ENCODE assay signal across 8 cellular contexts in the genomic region with DNA sequence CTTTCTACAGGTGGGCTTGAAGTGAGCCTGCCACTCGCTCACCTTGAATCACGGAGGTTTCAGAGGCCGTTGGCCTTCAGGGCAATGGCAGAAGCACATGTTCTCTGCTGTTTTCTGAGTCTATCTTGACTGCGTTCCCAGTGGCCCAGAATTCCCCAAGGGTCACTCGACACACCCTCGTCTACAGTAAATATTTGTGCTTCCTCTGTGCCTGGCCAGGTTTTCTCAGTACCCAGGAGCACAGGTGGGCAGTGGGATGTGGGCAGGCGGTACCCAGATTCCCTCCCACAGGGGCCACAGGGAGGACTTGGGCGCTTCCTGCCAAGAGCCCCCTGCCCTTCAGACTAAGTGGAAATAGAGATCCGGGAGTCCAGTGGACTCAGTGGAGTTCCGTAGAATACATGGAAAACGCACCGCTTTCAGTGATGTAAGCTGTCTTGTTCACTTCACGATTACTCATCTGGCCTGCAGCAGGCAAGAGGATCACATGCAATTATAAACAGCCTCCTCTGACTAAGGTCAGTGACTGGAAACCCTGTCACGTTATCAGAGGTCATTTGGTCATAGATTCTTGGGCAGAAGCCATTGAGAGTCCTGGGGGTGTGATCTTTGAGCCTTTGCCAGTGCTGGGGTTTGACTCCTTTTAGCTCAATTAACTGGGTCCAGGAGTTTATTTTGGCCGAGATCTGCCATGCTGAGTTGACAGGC.
DNase-seq lines count a peak whose midpoint lies in the region; ATAC-seq and TF ChIP-seq lines count a peak whose summit lies in the region.

No MANE protein-coding gene starts in this region.

- TF ChIP-seq CTCF in foreskin keratinocyte (conservative IDR thresholded peaks at IDR 0.05) (no peak), retinal pigment epithelial cell (conservative IDR thresholded peaks at IDR 0.05; ENCODE audit: low read depth, low read length) (no peak), WERI-Rb-1 (IDR thresholded peaks at IDR 0.05; ENCODE audit: low read depth, low read length) (no peak)

- no peaks in the 10 kb centered on the region for H3K9me2 ChIP-seq in GM23248 (ENCODE audit: insufficient read depth)

- peak; percentile 77 for ATAC-seq in foreskin keratinocyte
- ATAC-seq in HG02642 (IDR thresholded peaks at IDR 0.05; ENCODE audit: poor library complexity, unreplicated experiment), result no peak
- no peak for ATAC-seq in HG02571 (IDR thresholded peaks at IDR 0.05; ENCODE audit: unreplicated experiment)
- ATAC-seq in GM19395 (IDR thresholded peaks at IDR 0.05; ENCODE audit: unreplicated experiment), result no peak

- H3K36me3 ChIP-seq in GM23248 (ENCODE audit: low read depth) (no peaks in the 10 kb centered on the region), WERI-Rb-1 (no peaks in the 10 kb centered on the region)

- H3K27ac ChIP-seq in GM23248 (peak overlapping the region; percentile 80), foreskin keratinocyte (peak overlapping the region; percentile 84), WERI-Rb-1 (no peak overlapping the region)

- H3K27me3 ChIP-seq in GM23248 (replicated peaks; ENCODE audit: insufficient read depth), result no peaks in the 10 kb centered on the region
- H3K27me3 ChIP-seq in foreskin keratinocyte, result no peaks in the 10 kb centered on the region
- H3K27me3 ChIP-seq in WERI-Rb-1 (ENCODE audit: insufficient read depth, low read depth, severe bottlenecking), result no peaks in the 10 kb centered on the region

- WGBS in GM23248 (ENCODE audit: low coverage in 1 of 2, low lambda C conversion rate in 2 of 2, missing lambda C conversion rate in 2 of 2), 2 experiments, result 31 to 34% methylated on average over 15 of the region's 15 CpGs

- H2AFZ ChIP-seq in GM23248, result peak overlapping the region; percentile 14

- peak; percentile 97 for DNase-seq in GM23248
- DNase-seq in SK-N-DZ (ENCODE audit: low spot score), result peak; percentile 60
- DNase-seq in foreskin keratinocyte, result peak; percentile 90 to 96
- DNase-seq in retinal pigment epithelial cell (ENCODE audit: low read depth), result peak; percentile 91
- DNase-seq in WERI-Rb-1, result no peak

- H3K4me3 ChIP-seq in GM23248, result peak overlapping the region; percentile 28
- peak overlapping the region; percentile 61 for H3K4me3 ChIP-seq in retinal pigment epithelial cell (ENCODE audit: low read length)
- H3K4me3 ChIP-seq in WERI-Rb-1 (ENCODE audit: low read depth, low read length), result no peak overlapping the region

- H3K9me3 ChIP-seq in GM23248 (ENCODE audit: low read depth) (no peaks in the 10 kb centered on the region), WERI-Rb-1 (ENCODE audit: severe bottlenecking) (no peaks in the 10 kb centered on the region)

- in situ Hi-C loops in GM23248 (cut with MboI), result no loop called here

- peaks cover 39% of the 10 kb centered on the region for H3K4me1 ChIP-seq in GM23248 (ENCODE audit: insufficient read depth)
- H3K4me1 ChIP-seq in foreskin keratinocyte, result peaks cover 26% of the 10 kb centered on the region

- no peaks in the 10 kb centered on the region for H4K20me1 ChIP-seq in GM23248 (ENCODE audit: insufficient read depth)

- no peaks in the 10 kb centered on the region for H3K79me2 ChIP-seq in GM23248 (ENCODE audit: insufficient read depth)

- H3K4me2 ChIP-seq in GM23248 (ENCODE audit: unreplicated experiment), result peak overlapping the region; percentile 68

- H3F3A ChIP-seq in GM23248 (ENCODE audit: insufficient read depth), result peaks cover 38% of the 10 kb centered on the region

- peak overlapping the region; percentile 54 for H3K9ac ChIP-seq in GM23248
